ENCODE assay signal across 1 cellular context in the genomic region with DNA sequence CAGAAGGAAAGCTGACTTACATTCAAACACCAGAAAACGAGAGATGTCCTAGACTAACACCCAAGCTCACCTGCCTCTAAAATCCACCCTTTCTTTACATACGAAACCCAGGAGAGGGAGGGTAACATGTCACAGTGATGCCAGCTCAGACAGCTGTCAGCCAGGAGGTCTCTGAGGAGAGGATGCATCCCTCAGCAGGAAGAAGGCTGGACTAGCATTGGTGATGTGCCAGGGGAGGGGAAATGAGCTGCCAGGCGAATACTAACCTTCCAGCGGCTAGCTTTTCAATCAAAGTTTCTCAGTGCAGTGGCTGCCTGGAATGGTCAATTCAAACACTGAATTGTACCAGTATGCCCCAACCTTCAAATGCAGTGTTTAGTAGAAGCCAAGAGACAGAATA.
TF ChIP-seq lines count a peak whose summit lies in the region.

No MANE protein-coding gene starts in this region.

TF ChIP-seq in GM12878, 131 proteins besides CTCF, POLR2A, EP300 and RAD21:
- TF ChIP-seq ZNF384 (IDR thresholded peaks at IDR 0.05; ENCODE audit: borderline replicate concordance, low read depth, low read length), result no peak
- TF ChIP-seq, protein P1, sequence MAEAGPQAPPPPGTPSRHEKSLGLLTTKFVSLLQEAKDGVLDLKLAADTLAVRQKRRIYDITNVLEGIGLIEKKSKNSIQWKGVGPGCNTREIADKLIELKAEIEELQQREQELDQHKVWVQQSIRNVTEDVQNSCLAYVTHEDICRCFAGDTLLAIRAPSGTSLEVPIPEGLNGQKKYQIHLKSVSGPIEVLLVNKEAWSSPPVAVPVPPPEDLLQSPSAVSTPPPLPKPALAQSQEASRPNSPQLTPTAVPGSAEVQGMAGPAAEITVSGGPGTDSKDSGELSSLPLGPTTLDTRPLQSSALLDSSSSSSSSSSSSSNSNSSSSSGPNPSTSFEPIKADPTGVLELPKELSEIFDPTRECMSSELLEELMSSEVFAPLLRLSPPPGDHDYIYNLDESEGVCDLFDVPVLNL (IDR thresholded peaks at IDR 0.05; ENCODE audit: low read depth, low read length), result no peak
- TF ChIP-seq, protein P2, sequence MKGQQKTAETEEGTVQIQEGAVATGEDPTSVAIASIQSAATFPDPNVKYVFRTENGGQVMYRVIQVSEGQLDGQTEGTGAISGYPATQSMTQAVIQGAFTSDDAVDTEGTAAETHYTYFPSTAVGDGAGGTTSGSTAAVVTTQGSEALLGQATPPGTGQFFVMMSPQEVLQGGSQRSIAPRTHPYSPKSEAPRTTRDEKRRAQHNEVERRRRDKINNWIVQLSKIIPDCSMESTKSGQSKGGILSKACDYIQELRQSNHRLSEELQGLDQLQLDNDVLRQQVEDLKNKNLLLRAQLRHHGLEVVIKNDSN (IDR thresholded peaks at IDR 0.05; ENCODE audit: borderline replicate concordance, extremely low read length, insufficient read depth, low read depth, low read length), result no peak
- TF ChIP-seq SRF (IDR thresholded peaks at IDR 0.05; ENCODE audit: low read depth in 2 of 2, low read length in 2 of 2), result no peak
- TF ChIP-seq, protein P3, sequence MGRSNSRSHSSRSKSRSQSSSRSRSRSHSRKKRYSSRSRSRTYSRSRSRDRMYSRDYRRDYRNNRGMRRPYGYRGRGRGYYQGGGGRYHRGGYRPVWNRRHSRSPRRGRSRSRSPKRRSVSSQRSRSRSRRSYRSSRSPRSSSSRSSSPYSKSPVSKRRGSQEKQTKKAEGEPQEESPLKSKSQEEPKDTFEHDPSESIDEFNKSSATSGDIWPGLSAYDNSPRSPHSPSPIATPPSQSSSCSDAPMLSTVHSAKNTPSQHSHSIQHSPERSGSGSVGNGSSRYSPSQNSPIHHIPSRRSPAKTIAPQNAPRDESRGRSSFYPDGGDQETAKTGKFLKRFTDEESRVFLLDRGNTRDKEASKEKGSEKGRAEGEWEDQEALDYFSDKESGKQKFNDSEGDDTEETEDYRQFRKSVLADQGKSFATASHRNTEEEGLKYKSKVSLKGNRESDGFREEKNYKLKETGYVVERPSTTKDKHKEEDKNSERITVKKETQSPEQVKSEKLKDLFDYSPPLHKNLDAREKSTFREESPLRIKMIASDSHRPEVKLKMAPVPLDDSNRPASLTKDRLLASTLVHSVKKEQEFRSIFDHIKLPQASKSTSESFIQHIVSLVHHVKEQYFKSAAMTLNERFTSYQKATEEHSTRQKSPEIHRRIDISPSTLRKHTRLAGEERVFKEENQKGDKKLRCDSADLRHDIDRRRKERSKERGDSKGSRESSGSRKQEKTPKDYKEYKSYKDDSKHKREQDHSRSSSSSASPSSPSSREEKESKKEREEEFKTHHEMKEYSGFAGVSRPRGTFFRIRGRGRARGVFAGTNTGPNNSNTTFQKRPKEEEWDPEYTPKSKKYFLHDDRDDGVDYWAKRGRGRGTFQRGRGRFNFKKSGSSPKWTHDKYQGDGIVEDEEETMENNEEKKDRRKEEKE (IDR thresholded peaks at IDR 0.05), result no peak
- no peak for TF ChIP-seq RFX5 (IDR thresholded peaks at IDR 0.05; ENCODE audit: low read depth, low read length)
- no peak for TF ChIP-seq SIN3A (IDR thresholded peaks at IDR 0.05; ENCODE audit: low read depth, low read length)
- no peak for TF ChIP-seq SMARCA5 (IDR thresholded peaks at IDR 0.05)
- no peak for TF ChIP-seq CBFB (IDR thresholded peaks at IDR 0.05; ENCODE audit: low read depth)
- no peak for TF ChIP-seq LARP7 (IDR thresholded peaks at IDR 0.05)
- TF ChIP-seq SIX5 (IDR thresholded peaks at IDR 0.05; ENCODE audit: low read depth, low read length, severe bottlenecking), result no peak
- TF ChIP-seq RAD51 (IDR thresholded peaks at IDR 0.05), result no peak
- no peak for TF ChIP-seq CEBPB (IDR thresholded peaks at IDR 0.05; ENCODE audit: borderline replicate concordance in 1 of 2, low read depth in 2 of 2, low read length in 2 of 2)
- no peak for TF ChIP-seq BCL11A (IDR thresholded peaks at IDR 0.05; ENCODE audit: low read depth, low read length)
- TF ChIP-seq HDAC2 (IDR thresholded peaks at IDR 0.05), result no peak
- no peak for TF ChIP-seq ZZZ3 (IDR thresholded peaks at IDR 0.05; ENCODE audit: control insufficient read depth, insufficient read length, low read depth)
- TF ChIP-seq HDGF (IDR thresholded peaks at IDR 0.05), result no peak
